35 cellular contexts compared by ENCODE assay signal in the genomic region with DNA sequence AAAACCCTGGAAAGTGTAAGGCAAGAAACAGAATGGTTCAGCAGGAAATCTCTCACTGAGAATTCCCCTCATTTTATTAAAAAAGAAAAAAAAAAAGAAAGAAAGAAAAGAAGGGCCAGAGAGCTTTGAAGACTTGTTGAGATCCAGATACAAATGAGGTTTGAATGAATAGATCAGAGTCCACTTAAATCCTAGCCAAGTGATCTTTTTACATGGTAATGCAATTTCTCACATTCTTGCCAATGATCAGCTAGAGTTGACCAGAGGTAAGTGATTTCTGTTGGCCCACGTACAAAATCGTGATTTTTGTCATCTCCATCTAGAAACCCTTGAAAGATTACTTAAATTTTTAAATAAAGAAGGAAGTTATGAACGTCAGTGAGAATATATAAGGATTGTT.
"Had no signal": no experiment of that assay in that cellular context is flagged by ENCODE, and none has a peak within 500 bp of the region (broad histone marks: within the 10 kb centered on the region; RNA-seq: fewer than 3 reads in every experiment).

No MANE protein-coding gene starts in this region.

- H3K9me3 ChIP-seq: MG63 had no signal

- H3K4me3 ChIP-seq: MG63 had no signal

- DNase-seq: Karpas-422, Kasumi-1, MG63, MM.1S, MV-4-11, NCI-H1048, NCI-H1092, NCI-H1092 treated with DMSO at 0.1 percent for 48 hours, NCI-H1105, NCI-H1105 treated with DMSO at 0.1 percent for 48 hours, NCI-H1417, NCI-H1417 treated with DMSO at 0.1 percent for 48 hours, NCI-H1436, NCI-H1436 treated with DMSO at 0.1 percent for 48 hours, NCI-H146, NCI-H1694, NCI-H1694 treated with DMSO at 0.1 percent for 48 hours, NCI-H187, NCI-H187 treated with DMSO at 0.1 percent for 48 hours, NCI-H1930, NCI-H2029, NCI-H2029 treated with DMSO at 0.1 percent for 48 hours, NCI-H2081, NCI-H2081 treated with DMSO at 0.1 percent for 48 hours, NCI-H2107, NCI-H2171, NCI-H2171 treated with DMSO at 0.1 percent for 48 hours, NCI-H2227 treated with DMSO at 0.1 percent for 48 hours, NCI-H226, NCI-H345, NCI-H446, NCI-H446 treated with DMSO at 0.1 percent for 48 hours, NCI-H510A, NCI-H524, NCI-H524 treated with DMSO at 0.1 percent for 48 hours had no signal

- H3K27me3 ChIP-seq: MG63 had no signal

- H3K36me3 ChIP-seq: MG63 had no signal
